In the genomic region with DNA sequence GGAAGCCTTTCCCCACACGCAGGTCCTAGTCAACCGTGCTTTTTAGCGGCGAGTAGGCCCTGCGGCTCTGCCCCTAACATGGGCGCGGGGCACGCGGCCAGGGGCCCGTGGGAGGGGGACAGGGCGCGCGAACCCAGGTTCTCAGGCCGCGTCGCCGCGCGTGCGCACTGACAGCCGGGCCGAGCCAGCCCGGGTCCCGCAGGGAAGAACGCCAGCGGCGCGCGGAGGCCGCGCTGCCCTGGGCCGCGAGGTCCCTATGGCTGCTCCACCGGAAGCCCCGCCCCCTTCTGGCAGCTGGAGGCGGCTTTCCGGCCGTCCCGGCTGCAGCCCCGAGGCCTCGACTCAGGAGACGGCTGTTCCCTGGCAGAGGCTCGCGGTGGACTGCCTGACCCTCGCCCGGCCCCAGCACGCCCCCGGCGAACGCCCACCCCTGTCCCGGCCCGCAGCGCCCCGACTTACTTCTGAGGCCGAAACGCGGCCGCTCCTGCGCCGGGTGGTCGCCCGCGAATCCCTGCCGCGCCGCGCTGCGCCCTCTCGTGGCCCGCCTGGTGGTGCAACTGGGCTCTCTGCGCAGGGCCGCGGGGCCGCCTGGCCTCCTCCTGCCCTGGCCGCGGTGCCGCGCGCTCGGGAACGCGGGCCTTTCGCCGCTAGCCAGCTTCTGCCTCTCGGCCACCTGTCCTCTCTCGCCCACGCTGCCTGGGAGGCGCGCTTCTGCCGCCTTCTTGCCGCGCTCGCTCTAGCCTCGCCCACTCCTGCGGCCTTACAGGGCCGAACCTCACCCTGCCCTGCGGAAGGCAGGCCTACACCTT, we compare ENCODE assay signal across 1 cellular context.
TF ChIP-seq lines count a peak whose summit lies in the region.

No MANE protein-coding gene starts in this region.

TF ChIP-seq in H1, 55 proteins besides CTCF, POLR2A, EP300 and RAD21 (continued from another document):
- TF ChIP-seq BACH1 (IDR thresholded peaks at IDR 0.05; ENCODE audit: low read length) (peak; percentile 31), SP2 (IDR thresholded peaks at IDR 0.05; ENCODE audit: low read length) (no peak), SP4 (IDR thresholded peaks at IDR 0.05; ENCODE audit: low read length) (no peak), GABPA (IDR thresholded peaks at IDR 0.05; ENCODE audit: borderline replicate concordance, insufficient read depth, low read length) (peak; percentile 24; the same call in 1 of the 2 replicates), TCF12 (IDR thresholded peaks at IDR 0.05; ENCODE audit: low read depth, low read length) (no peak), SIRT6 (IDR thresholded peaks at IDR 0.05; ENCODE audit: low read length) (no peak), NRF1 (IDR thresholded peaks at IDR 0.05; ENCODE audit: low read depth, low read length) (peak; percentile 61), SIX5 (IDR thresholded peaks at IDR 0.05; ENCODE audit: low read depth, low read length) (no peak), TAF1 (IDR thresholded peaks at IDR 0.05; ENCODE audit: low read depth, low read length) (no peak; the same call in 1 of the 2 replicates), SUZ12 (IDR thresholded peaks at IDR 0.05; ENCODE audit: low read length) (no peak), CHD1 (IDR thresholded peaks at IDR 0.05; ENCODE audit: low read depth, low read length) (no peak), KDM5A (IDR thresholded peaks at IDR 0.05; ENCODE audit: low read length) (no peak), YY1 (IDR thresholded peaks at IDR 0.05; ENCODE audit: low read depth, low read length) (peak; percentile 60; the same call in 1 of the 2 replicates), SP1 (IDR thresholded peaks at IDR 0.05; ENCODE audit: low read depth, low read length) (no peak), CREB1 (IDR thresholded peaks at IDR 0.05) (0 out of 2 replicates have a peak, but pooled peaks have one; percentile 3), KDM1A (IDR thresholded peaks at IDR 0.05; ENCODE audit: borderline replicate concordance, low read length) (0 out of 2 replicates have a peak, but pooled peaks have one; percentile 31), RXRA (IDR thresholded peaks at IDR 0.05; ENCODE audit: insufficient read depth, low read depth, low read length) (no peak), SAP30 (IDR thresholded peaks at IDR 0.05; ENCODE audit: insufficient read depth, insufficient replicate concordance, low read length) (no peak), HDAC6 (IDR thresholded peaks at IDR 0.05; ENCODE audit: low read depth, low read length) (no peak), EZH2 (IDR thresholded peaks at IDR 0.05; ENCODE audit: low read depth, low read length, severe bottlenecking) (no peak), KDM4A (IDR thresholded peaks at IDR 0.05; ENCODE audit: low read depth, low read length, severe bottlenecking) (peak; percentile 83), ASH2L (IDR thresholded peaks at IDR 0.05; ENCODE audit: low read length) (peak; percentile 79), MAFK (IDR thresholded peaks at IDR 0.05; ENCODE audit: low read depth, low read length) (no peak), CEBPB (IDR thresholded peaks at IDR 0.05; ENCODE audit: low read depth, low read length) (peak; percentile 4; the same call in 1 of the 2 replicates), JUN (IDR thresholded peaks at IDR 0.05; ENCODE audit: low read depth, low read length) (no peak), NANOG (IDR thresholded peaks at IDR 0.05; ENCODE audit: insufficient read depth, low read depth, low read length, poor library complexity, severe bottlenecking) (no peak), FOSL1 (IDR thresholded peaks at IDR 0.05; ENCODE audit: insufficient read depth, low read depth, low read length) (no peak), CBX5 (IDR thresholded peaks at IDR 0.05; ENCODE audit: low read depth, low read length) (no peak), EGR1 (IDR thresholded peaks at IDR 0.05; ENCODE audit: borderline replicate concordance, low read depth, low read length) (peak; percentile 89), PHF8 (conservative IDR thresholded peaks at IDR 0.05; ENCODE audit: low read depth, low read length) (peak; percentile 87), TAF7 (optimal IDR thresholded peaks at IDR 0.05; ENCODE audit: borderline replicate concordance, low read depth, low read length) (no peak), RNF2 (IDR thresholded peaks at IDR 0.05; ENCODE audit: borderline replicate concordance, low read depth, low read length, missing control alignments, poor library complexity, severe bottlenecking) (peak; percentile 57), ZNF274 (IDR thresholded peaks at IDR 0.05; ENCODE audit: borderline replicate concordance, extremely low read depth, low read length) (no peak), HDAC2 (IDR thresholded peaks at IDR 0.05; ENCODE audit: borderline replicate concordance in 1 of 2, low read depth in 2 of 2, low read length in 2 of 2) (peak in 1 of 2 experiments; percentile 49; a peak in 1 of 4 replicates), TBP (IDR thresholded peaks at IDR 0.05; ENCODE audit: low read depth, low read length) (peak; percentile 64; the same call in 1 of the 2 replicates), POU5F1 (IDR thresholded peaks at IDR 0.05; ENCODE audit: low read depth, low read length) (no peak), RBBP5 (IDR thresholded peaks at IDR 0.05; ENCODE audit: borderline replicate concordance, low read depth, low read length) (peak; percentile 82), SIN3A (conservative IDR thresholded peaks at IDR 0.05 in 1 of 2, IDR thresholded peaks at IDR 0.05 in 1 of 2; ENCODE audit: low read depth in 1 of 2, low read length in 2 of 2) (no peak), TEAD4 (IDR thresholded peaks at IDR 0.05; ENCODE audit: low read depth, low read length) (no peak; the same call in 1 of the 2 replicates), BRCA1 (IDR thresholded peaks at IDR 0.05; ENCODE audit: low read depth, low read length) (no peak)
- TF ChIP-seq, protein P1, sequence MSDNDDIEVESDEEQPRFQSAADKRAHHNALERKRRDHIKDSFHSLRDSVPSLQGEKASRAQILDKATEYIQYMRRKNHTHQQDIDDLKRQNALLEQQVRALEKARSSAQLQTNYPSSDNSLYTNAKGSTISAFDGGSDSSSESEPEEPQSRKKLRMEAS (IDR thresholded peaks at IDR 0.05), result peak; percentile 74
- TF ChIP-seq, protein P2, sequence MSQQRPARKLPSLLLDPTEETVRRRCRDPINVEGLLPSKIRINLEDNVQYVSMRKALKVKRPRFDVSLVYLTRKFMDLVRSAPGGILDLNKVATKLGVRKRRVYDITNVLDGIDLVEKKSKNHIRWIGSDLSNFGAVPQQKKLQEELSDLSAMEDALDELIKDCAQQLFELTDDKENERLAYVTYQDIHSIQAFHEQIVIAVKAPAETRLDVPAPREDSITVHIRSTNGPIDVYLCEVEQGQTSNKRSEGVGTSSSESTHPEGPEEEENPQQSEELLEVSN (IDR thresholded peaks at IDR 0.05), result peak; percentile 97
- TF ChIP-seq, protein P3, sequence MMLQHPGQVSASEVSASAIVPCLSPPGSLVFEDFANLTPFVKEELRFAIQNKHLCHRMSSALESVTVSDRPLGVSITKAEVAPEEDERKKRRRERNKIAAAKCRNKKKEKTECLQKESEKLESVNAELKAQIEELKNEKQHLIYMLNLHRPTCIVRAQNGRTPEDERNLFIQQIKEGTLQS (IDR thresholded peaks at IDR 0.05; ENCODE audit: insufficient read depth, low read depth, low read length), result no peak; the same call in 1 of the 2 replicates
- TF ChIP-seq, protein P4, sequence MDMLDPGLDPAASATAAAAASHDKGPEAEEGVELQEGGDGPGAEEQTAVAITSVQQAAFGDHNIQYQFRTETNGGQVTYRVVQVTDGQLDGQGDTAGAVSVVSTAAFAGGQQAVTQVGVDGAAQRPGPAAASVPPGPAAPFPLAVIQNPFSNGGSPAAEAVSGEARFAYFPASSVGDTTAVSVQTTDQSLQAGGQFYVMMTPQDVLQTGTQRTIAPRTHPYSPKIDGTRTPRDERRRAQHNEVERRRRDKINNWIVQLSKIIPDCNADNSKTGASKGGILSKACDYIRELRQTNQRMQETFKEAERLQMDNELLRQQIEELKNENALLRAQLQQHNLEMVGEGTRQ (IDR thresholded peaks at IDR 0.05; ENCODE audit: low read length), result no peak
- TF ChIP-seq, protein P5, sequence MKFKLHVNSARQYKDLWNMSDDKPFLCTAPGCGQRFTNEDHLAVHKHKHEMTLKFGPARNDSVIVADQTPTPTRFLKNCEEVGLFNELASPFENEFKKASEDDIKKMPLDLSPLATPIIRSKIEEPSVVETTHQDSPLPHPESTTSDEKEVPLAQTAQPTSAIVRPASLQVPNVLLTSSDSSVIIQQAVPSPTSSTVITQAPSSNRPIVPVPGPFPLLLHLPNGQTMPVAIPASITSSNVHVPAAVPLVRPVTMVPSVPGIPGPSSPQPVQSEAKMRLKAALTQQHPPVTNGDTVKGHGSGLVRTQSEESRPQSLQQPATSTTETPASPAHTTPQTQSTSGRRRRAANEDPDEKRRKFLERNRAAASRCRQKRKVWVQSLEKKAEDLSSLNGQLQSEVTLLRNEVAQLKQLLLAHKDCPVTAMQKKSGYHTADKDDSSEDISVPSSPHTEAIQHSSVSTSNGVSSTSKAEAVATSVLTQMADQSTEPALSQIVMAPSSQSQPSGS (IDR thresholded peaks at IDR 0.05; ENCODE audit: low read length), result no peak
- TF ChIP-seq, protein P6, sequence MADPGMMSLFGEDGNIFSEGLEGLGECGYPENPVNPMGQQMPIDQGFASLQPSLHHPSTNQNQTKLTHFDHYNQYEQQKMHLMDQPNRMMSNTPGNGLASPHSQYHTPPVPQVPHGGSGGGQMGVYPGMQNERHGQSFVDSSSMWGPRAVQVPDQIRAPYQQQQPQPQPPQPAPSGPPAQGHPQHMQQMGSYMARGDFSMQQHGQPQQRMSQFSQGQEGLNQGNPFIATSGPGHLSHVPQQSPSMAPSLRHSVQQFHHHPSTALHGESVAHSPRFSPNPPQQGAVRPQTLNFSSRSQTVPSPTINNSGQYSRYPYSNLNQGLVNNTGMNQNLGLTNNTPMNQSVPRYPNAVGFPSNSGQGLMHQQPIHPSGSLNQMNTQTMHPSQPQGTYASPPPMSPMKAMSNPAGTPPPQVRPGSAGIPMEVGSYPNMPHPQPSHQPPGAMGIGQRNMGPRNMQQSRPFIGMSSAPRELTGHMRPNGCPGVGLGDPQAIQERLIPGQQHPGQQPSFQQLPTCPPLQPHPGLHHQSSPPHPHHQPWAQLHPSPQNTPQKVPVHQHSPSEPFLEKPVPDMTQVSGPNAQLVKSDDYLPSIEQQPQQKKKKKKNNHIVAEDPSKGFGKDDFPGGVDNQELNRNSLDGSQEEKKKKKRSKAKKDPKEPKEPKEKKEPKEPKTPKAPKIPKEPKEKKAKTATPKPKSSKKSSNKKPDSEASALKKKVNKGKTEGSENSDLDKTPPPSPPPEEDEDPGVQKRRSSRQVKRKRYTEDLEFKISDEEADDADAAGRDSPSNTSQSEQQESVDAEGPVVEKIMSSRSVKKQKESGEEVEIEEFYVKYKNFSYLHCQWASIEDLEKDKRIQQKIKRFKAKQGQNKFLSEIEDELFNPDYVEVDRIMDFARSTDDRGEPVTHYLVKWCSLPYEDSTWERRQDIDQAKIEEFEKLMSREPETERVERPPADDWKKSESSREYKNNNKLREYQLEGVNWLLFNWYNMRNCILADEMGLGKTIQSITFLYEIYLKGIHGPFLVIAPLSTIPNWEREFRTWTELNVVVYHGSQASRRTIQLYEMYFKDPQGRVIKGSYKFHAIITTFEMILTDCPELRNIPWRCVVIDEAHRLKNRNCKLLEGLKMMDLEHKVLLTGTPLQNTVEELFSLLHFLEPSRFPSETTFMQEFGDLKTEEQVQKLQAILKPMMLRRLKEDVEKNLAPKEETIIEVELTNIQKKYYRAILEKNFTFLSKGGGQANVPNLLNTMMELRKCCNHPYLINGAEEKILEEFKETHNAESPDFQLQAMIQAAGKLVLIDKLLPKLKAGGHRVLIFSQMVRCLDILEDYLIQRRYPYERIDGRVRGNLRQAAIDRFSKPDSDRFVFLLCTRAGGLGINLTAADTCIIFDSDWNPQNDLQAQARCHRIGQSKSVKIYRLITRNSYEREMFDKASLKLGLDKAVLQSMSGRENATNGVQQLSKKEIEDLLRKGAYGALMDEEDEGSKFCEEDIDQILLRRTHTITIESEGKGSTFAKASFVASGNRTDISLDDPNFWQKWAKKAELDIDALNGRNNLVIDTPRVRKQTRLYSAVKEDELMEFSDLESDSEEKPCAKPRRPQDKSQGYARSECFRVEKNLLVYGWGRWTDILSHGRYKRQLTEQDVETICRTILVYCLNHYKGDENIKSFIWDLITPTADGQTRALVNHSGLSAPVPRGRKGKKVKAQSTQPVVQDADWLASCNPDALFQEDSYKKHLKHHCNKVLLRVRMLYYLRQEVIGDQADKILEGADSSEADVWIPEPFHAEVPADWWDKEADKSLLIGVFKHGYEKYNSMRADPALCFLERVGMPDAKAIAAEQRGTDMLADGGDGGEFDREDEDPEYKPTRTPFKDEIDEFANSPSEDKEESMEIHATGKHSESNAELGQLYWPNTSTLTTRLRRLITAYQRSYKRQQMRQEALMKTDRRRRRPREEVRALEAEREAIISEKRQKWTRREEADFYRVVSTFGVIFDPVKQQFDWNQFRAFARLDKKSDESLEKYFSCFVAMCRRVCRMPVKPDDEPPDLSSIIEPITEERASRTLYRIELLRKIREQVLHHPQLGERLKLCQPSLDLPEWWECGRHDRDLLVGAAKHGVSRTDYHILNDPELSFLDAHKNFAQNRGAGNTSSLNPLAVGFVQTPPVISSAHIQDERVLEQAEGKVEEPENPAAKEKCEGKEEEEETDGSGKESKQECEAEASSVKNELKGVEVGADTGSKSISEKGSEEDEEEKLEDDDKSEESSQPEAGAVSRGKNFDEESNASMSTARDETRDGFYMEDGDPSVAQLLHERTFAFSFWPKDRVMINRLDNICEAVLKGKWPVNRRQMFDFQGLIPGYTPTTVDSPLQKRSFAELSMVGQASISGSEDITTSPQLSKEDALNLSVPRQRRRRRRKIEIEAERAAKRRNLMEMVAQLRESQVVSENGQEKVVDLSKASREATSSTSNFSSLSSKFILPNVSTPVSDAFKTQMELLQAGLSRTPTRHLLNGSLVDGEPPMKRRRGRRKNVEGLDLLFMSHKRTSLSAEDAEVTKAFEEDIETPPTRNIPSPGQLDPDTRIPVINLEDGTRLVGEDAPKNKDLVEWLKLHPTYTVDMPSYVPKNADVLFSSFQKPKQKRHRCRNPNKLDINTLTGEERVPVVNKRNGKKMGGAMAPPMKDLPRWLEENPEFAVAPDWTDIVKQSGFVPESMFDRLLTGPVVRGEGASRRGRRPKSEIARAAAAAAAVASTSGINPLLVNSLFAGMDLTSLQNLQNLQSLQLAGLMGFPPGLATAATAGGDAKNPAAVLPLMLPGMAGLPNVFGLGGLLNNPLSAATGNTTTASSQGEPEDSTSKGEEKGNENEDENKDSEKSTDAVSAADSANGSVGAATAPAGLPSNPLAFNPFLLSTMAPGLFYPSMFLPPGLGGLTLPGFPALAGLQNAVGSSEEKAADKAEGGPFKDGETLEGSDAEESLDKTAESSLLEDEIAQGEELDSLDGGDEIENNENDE (IDR thresholded peaks at IDR 0.05; ENCODE audit: insufficient replicate concordance, low read length), result no peak
